ENCODE assay signal across 28 cellular contexts in the genomic region with DNA sequence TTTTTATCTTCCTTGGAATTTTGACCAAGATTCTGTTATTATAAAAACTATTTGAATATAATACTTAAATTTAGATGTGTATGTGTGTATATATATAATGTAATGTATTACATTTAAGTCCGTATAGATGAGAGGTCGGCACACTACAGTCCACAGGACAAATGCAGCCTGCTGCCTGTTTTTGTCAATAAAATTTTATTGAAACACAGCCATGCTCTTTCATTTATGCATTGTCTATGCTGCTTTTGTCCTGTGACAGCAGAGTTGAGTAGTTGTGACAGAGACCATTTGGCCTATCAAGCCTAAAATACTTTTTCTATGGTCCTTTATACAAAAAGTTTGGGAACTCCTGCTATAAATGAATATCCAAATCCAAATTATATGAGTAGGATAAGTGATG.
"Had no signal": no experiment of that assay in that cellular context is flagged by ENCODE, and none has a peak within 500 bp of the region (broad histone marks: within the 10 kb centered on the region; RNA-seq: fewer than 3 reads in every experiment).

No MANE protein-coding gene starts in this region.

- H3K36me3 ChIP-seq: colonic mucosa had no signal

- FAIRE-seq: colon, endometrium, endothelial cell of umbilical vein, frontal cortex had no signal

- H3K79me2 ChIP-seq: hepatocyte had no signal

- H2AFZ ChIP-seq: hepatocyte had no signal

- H3K9me3 ChIP-seq: colonic mucosa, esophagus muscularis mucosa, esophagus squamous epithelium, gastrocnemius medialis, gastroesophageal sphincter, heart left ventricle had no signal

- DNase-seq: colonic mucosa; cortex of kidney; dermis blood vessel endothelial cell; dorsolateral prefrontal cortex; effector CD4-positive, alpha-beta T cell; effector CD8-positive, alpha-beta T cell; effector memory CD4-positive, alpha-beta T cell; effector memory CD8-positive, alpha-beta T cell; endodermal cell; erythroblast; esophagus squamous epithelium; foreskin fibroblast; foreskin keratinocyte; foreskin melanocyte; gastrocnemius medialis; glutamatergic neuron; head of caudate nucleus; heart left ventricle had no signal

- ATAC-seq: effector memory CD8-positive, alpha-beta T cell; esophagus mucosa; foreskin keratinocyte; gastrocnemius medialis; gastroesophageal sphincter; heart left ventricle had no signal

- H3K4me2 ChIP-seq: hepatocyte had no signal

- H3K4me3 ChIP-seq: colonic mucosa, coronary artery, dorsolateral prefrontal cortex, esophagus muscularis mucosa, esophagus squamous epithelium, gastrocnemius medialis, gastroesophageal sphincter, heart left ventricle, hepatocyte had no signal

- H3K27ac ChIP-seq: colonic mucosa, coronary artery, dorsolateral prefrontal cortex, epithelial cell of prostate, esophagus muscularis mucosa, esophagus squamous epithelium, foreskin keratinocyte, gastrocnemius medialis, gastroesophageal sphincter, heart left ventricle, hepatocyte had no signal

- H3K27me3 ChIP-seq: colonic mucosa, dorsolateral prefrontal cortex, esophagus muscularis mucosa, esophagus squamous epithelium, foreskin keratinocyte, gastrocnemius medialis, gastroesophageal sphincter, heart left ventricle, hepatocyte had no signal

- H3K4me1 ChIP-seq: colonic mucosa, foreskin keratinocyte, gastrocnemius medialis, gastroesophageal sphincter, heart left ventricle had no signal
